In genomic region chr16:4414187-4414909, GRCh38 we compare ENCODE assay signal across 8 cellular contexts. TPM values are rescaled to one million over a fixed set of nuclear protein-coding genes. Genes with fewer than 3 reads are reported as not detected.
A peak's percentile ranks its signal among the peaks of the same experiment; 100 is the strongest.
DNase-seq lines count a peak whose midpoint lies in the region; ATAC-seq and TF ChIP-seq lines count a peak whose summit lies in the region.

No MANE protein-coding gene starts in this region.

- H3K4me1 ChIP-seq in gastroesophageal sphincter = peaks cover 0 to 58% (median 13%) of the 10 kb centered on the region in 3 donors

- H3K27me3 ChIP-seq in gastroesophageal sphincter = no peaks in the 10 kb centered on the region

- H3K36me3 ChIP-seq in gastroesophageal sphincter = peaks cover 0 to 25% of the 10 kb centered on the region in 2 donors

- DNase-seq in DMS153 (lab: John Stamatoyannopoulos, UW) (peak; percentile 69), NAMALWA (ENCODE audit: low spot score) (peak; percentile 49), GDM1 (lab: John Stamatoyannopoulos, UW) (no peak), iPS-NIHi11 (ENCODE audit: low spot score) (no peak)
- peak; percentile 89 for DNase-seq in stimulated activated CD4-positive, alpha-beta T cell treated with anti-CD3 and anti-CD28 coated beads, Interleukin-15, amount 100 ng/mL, for 24 hours

- no peaks in the 10 kb centered on the region for H3K9me3 Mint-ChIP-seq in activated T-helper 17 cell treated with anti-CD3 and anti-CD28 coated beads, Interleukin-2, amount 50 U/mL, for 72 hours

- H3K4me3 ChIP-seq in gastroesophageal sphincter = no peak overlapping the region

- TF ChIP-seq CTCF in gastroesophageal sphincter (IDR thresholded peaks at IDR 0.05) = no peak

- no peaks in the 10 kb centered on the region for H3K9me3 ChIP-seq in gastroesophageal sphincter

- H3K27ac ChIP-seq in gastroesophageal sphincter = no peak overlapping the region

- H3K27me3 Mint-ChIP-seq in activated T-helper 17 cell treated with anti-CD3 and anti-CD28 coated beads, Interleukin-2, amount 50 U/mL, for 72 hours = no peaks in the 10 kb centered on the region

- H3K27ac Mint-ChIP-seq in activated T-helper 17 cell treated with anti-CD3 and anti-CD28 coated beads, Interleukin-2, amount 50 U/mL, for 72 hours = peak overlapping the region; percentile 98

- peaks cover 17% of the 10 kb centered on the region for H3K4me1 Mint-ChIP-seq in activated T-helper 17 cell treated with anti-CD3 and anti-CD28 coated beads, Interleukin-2, amount 50 U/mL, for 72 hours

- peak; percentile 65 for ATAC-seq in GM21515 (IDR thresholded peaks at IDR 0.05; ENCODE audit: unreplicated experiment)
- ATAC-seq in activated T-helper 17 cell treated with anti-CD3 and anti-CD28 coated beads, Interleukin-2, amount 50 U/mL, for 72 hours (replicated peaks) = peak; percentile 78
- no peak for ATAC-seq in gastroesophageal sphincter

- no peak for TF ChIP-seq POLR2A in gastroesophageal sphincter (IDR thresholded peaks at IDR 0.05)

- 85% methylated on average over 4 to 7 of the region's 7 CpGs for WGBS in gastroesophageal sphincter (ENCODE audit: low coverage in 1 of 2), 2 donors

- TF ChIP-seq EP300 in gastroesophageal sphincter (IDR thresholded peaks at IDR 0.05) = no peak

- H3K4me3 Mint-ChIP-seq in activated T-helper 17 cell treated with anti-CD3 and anti-CD28 coated beads, Interleukin-2, amount 50 U/mL, for 72 hours = peak overlapping the region; percentile 97

- H3K36me3 Mint-ChIP-seq in activated T-helper 17 cell treated with anti-CD3 and anti-CD28 coated beads, Interleukin-2, amount 50 U/mL, for 72 hours (ENCODE audit: low read depth) = peaks cover 59% of the 10 kb centered on the region

RNA-seq across cellular contexts. Expression of gene CORO7, which starts 2.0 kb away (rescaled TPM):
- 100 to 1,000 TPM in 1 of 2 donors, 10 to 100 TPM in 1; 82.6 to 114 TPM for total RNA-seq in activated T-helper 17 cell treated with anti-CD3 and anti-CD28 coated beads, Interleukin-2, amount 50 U/mL, for 72 hours
- 10 to 100 TPM; 11.0 to 38.9 (median 17.8) TPM for total RNA-seq in gastroesophageal sphincter

RNA-seq across cellular contexts. Expression of gene DNAJA3, which starts 11.3 kb away (rescaled TPM):
- 10 to 100 TPM; 50.3 to 81.1 TPM for total RNA-seq in activated T-helper 17 cell treated with anti-CD3 and anti-CD28 coated beads, Interleukin-2, amount 50 U/mL, for 72 hours
- 10 to 100 TPM; 39.6 to 55.6 (median 43.9) TPM for total RNA-seq in gastroesophageal sphincter

RNA-seq across cellular contexts. Expression of gene VASN, which starts 42.7 kb away (rescaled TPM):
- under 1 TPM; 0.11 to 0.29 TPM for total RNA-seq in activated T-helper 17 cell treated with anti-CD3 and anti-CD28 coated beads, Interleukin-2, amount 50 U/mL, for 72 hours
- 10 to 100 TPM in 3 of 4 donors, 1 to 10 TPM in 1; 6.8 to 35.8 (median 19.9) TPM for total RNA-seq in gastroesophageal sphincter

Comparison
In these comparisons a context has a peak if more than half of its experiments do, and no peak if none do; other contexts are left out.
1. DNase-seq: peak in DMS153 (single experiment), NAMALWA (single experiment) and stimulated activated CD4-positive, alpha-beta T cell treated with anti-CD3 and anti-CD28 coated beads, Interleukin-15, amount 100 ng/mL, for 24 hours (single experiment); none in GDM1 (single experiment) and iPS-NIHi11 (single experiment).
2. RNA of gene VASN, which starts 42.7 kb away (total RNA-seq): 6.8 to 35.8 TPM in gastroesophageal sphincter; 0.11 to 0.29 TPM in activated T-helper 17 cell treated with anti-CD3 and anti-CD28 coated beads, Interleukin-2, amount 50 U/mL, for 72 hours; every median in the first group is over 4 times any median in the second.